8 cellular contexts compared by ENCODE assay signal in the genomic region with DNA sequence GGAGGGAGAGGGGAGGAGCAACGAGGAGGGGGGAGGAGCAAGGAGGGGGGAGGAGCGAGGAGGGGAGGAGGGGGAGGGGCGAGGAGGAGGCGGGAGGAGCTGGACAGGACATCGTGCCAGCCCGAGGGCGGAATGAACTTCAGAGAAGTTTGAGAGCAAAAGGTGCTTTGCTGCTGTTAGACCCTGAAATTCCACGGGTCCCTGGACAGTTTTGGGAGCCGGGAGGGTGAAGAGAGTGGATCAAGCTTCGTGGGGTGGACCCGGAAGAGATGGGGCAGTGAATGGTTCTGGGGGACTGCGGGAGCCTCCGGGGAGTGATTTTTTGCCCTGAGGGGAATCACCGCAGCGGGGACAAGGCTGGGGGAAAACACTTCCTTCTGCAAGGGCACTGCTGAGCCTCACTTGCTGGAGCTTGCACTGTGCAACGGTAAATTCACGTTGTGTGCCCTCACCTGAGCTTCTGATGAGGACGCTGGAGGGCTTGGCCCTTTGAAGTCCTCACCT. TPM values are rescaled to one million over a fixed set of nuclear protein-coding genes. Genes with fewer than 3 reads are reported as not detected.
DNase-seq lines count a peak whose midpoint lies in the region; ATAC-seq, FAIRE-seq and TF ChIP-seq lines count a peak whose summit lies in the region.

No MANE protein-coding gene starts in this region.

- peaks cover 40% of the 10 kb centered on the region for H3K4me1 Mint-ChIP-seq in activated CD4-positive, alpha-beta T cell treated with anti-CD3 and anti-CD28 coated beads, Interleukin-2, amount 10 ng/mL, durations not matched to agents 7 days and 5 days

- CTCF ChIA-PET in activated CD4-positive, alpha-beta T cell treated with anti-CD3 and anti-CD28 coated beads, Interleukin-2, amount 10 ng/mL, durations not matched to agents 7 days and 5 days (lab: Charles Lee), result interaction anchor here (0.9 to 2.3 kb wide), 8 partner anchors 12 to 251 kb away, joined by 3 to 7 read pairs (median 4); no protein-coding TSS in a partner anchor

- no peaks in the 10 kb centered on the region for H3K9me3 Mint-ChIP-seq in activated CD4-positive, alpha-beta T cell treated with anti-CD3 and anti-CD28 coated beads, Interleukin-2, amount 10 ng/mL, durations not matched to agents 7 days and 5 days

- peak; percentile 53 for ATAC-seq in Right ventricle myocardium superior (ENCODE audit: poor library complexity)
- ATAC-seq in HG02623 (IDR thresholded peaks at IDR 0.05; ENCODE audit: unreplicated experiment), result no peak

- no peak for TF ChIP-seq CTCF in AG10803 (conservative IDR thresholded peaks at IDR 0.05; ENCODE audit: low read length)

- POLR2A ChIA-PET in activated CD4-positive, alpha-beta T cell treated with anti-CD3 and anti-CD28 coated beads, Interleukin-2, amount 10 ng/mL, durations not matched to agents 7 days and 5 days (lab: Charles Lee), result interaction anchor here (0.5 to 1.1 kb wide), 2 partner anchors 12 to 45 kb away, joined by 3 read pairs; no protein-coding TSS in a partner anchor

- FAIRE-seq in urothelium cell line (lab: Jason Lieb, UNC), result no peak

- peak overlapping the region; percentile 33 for H3K4me3 ChIP-seq in AG10803 (ENCODE audit: low read length)

- H3K27ac Mint-ChIP-seq in activated CD4-positive, alpha-beta T cell treated with anti-CD3 and anti-CD28 coated beads, Interleukin-2, amount 10 ng/mL, durations not matched to agents 7 days and 5 days, result peak overlapping the region; percentile 98

- intact Hi-C loops in Right ventricle myocardium superior (cut with DNase I), result no loop called here

- peaks cover 19% of the 10 kb centered on the region for H3K36me3 Mint-ChIP-seq in activated CD4-positive, alpha-beta T cell treated with anti-CD3 and anti-CD28 coated beads, Interleukin-2, amount 10 ng/mL, durations not matched to agents 7 days and 5 days (ENCODE audit: low read depth)

- no peaks in the 10 kb centered on the region for H3K27me3 Mint-ChIP-seq in activated CD4-positive, alpha-beta T cell treated with anti-CD3 and anti-CD28 coated beads, Interleukin-2, amount 10 ng/mL, durations not matched to agents 7 days and 5 days

- DNase-seq in AG10803 (ENCODE audit: low read depth) (peak; percentile 28), HT-29 (ENCODE audit: low spot score) (peak; percentile 22), Right ventricle myocardium superior (peak; percentile 71), urothelium cell line (ENCODE audit: low spot score) (no peak), hypothalamus (lab: John Stamatoyannopoulos, UW) (no peak)
- DNase-seq in activated CD4-positive, alpha-beta T cell treated with anti-CD3 and anti-CD28 coated beads, Interleukin-2, amount 10 ng/mL, durations not matched to agents 7 days and 5 days, result peak; percentile 67
- DNase-seq in stimulated activated naive CD4-positive, alpha-beta T cell (lab: John Stamatoyannopoulos, UW), result peak; percentile 59 to 76 (median 66)

- H3K4me3 Mint-ChIP-seq in activated CD4-positive, alpha-beta T cell treated with anti-CD3 and anti-CD28 coated beads, Interleukin-2, amount 10 ng/mL, durations not matched to agents 7 days and 5 days, result peak overlapping the region; percentile 78

RNA-seq across cellular contexts. Expression of gene NLRP6, which starts 10.7 kb away (rescaled TPM):
- total RNA-seq in HT-29 (2014; rRNA removed; shearing (Covaris generic)), result not detected in 2 replicates
- 1 to 10 TPM; 5.5 to 6.5 TPM for total RNA-seq in activated CD4-positive, alpha-beta T cell treated with anti-CD3 and anti-CD28 coated beads, Interleukin-2, amount 10 ng/mL, durations not matched to agents 7 days and 5 days
- 0.11 TPM for total RNA-seq in Right ventricle myocardium superior

RNA-seq across cellular contexts. Expression of gene PGGHG, which starts 21.4 kb away (rescaled TPM):
- total RNA-seq in HT-29 (2014; rRNA removed; shearing (Covaris generic)), result 175 and 194 TPM in 2 replicates
- total RNA-seq in activated CD4-positive, alpha-beta T cell treated with anti-CD3 and anti-CD28 coated beads, Interleukin-2, amount 10 ng/mL, durations not matched to agents 7 days and 5 days, result 100 to 1,000 TPM; 325 to 377 TPM
- 6.1 TPM for total RNA-seq in Right ventricle myocardium superior

RNA-seq across cellular contexts. Expression of gene PSMD13, which starts 30.8 kb away (rescaled TPM):
- 235 TPM in 2 replicates for total RNA-seq in HT-29 (2014; rRNA removed; shearing (Covaris generic))
- total RNA-seq in activated CD4-positive, alpha-beta T cell treated with anti-CD3 and anti-CD28 coated beads, Interleukin-2, amount 10 ng/mL, durations not matched to agents 7 days and 5 days, result 100 to 1,000 TPM; 125 to 153 TPM
- 93.4 TPM for total RNA-seq in Right ventricle myocardium superior

RNA-seq across cellular contexts. Expression of gene SIRT3, which starts 31.4 kb away (rescaled TPM):
- total RNA-seq in HT-29 (2014; rRNA removed; shearing (Covaris generic)), result 8.6 and 11.5 TPM in 2 replicates
- total RNA-seq in activated CD4-positive, alpha-beta T cell treated with anti-CD3 and anti-CD28 coated beads, Interleukin-2, amount 10 ng/mL, durations not matched to agents 7 days and 5 days, result 10 to 100 TPM; 11.3 to 12.7 TPM
- total RNA-seq in Right ventricle myocardium superior, result 42.6 TPM

RNA-seq across cellular contexts. Expression of gene IFITM5, which starts 31.8 kb away (rescaled TPM):
- total RNA-seq in HT-29 (2014; rRNA removed; shearing (Covaris generic)), result not detected in 2 replicates
- not detected for total RNA-seq in activated CD4-positive, alpha-beta T cell treated with anti-CD3 and anti-CD28 coated beads, Interleukin-2, amount 10 ng/mL, durations not matched to agents 7 days and 5 days
- total RNA-seq in Right ventricle myocardium superior, result not detected

Comparison
In these comparisons a context has a peak if more than half of its experiments do, and no peak if none do; other contexts are left out.
1. DNase-seq: peak in AG10803 (single experiment), HT-29 (single experiment), activated CD4-positive, alpha-beta T cell treated with anti-CD3 and anti-CD28 coated beads, Interleukin-2, amount 10 ng/mL, durations not matched to agents 7 days and 5 days (single experiment), Right ventricle myocardium superior (single experiment) and stimulated activated naive CD4-positive, alpha-beta T cell (6 of 6); none in urothelium cell line (single experiment) and hypothalamus (0 of 51).
2. RNA of gene PGGHG, which starts 21.4 kb away (total RNA-seq): 325 to 377 TPM in activated CD4-positive, alpha-beta T cell treated with anti-CD3 and anti-CD28 coated beads, Interleukin-2, amount 10 ng/mL, durations not matched to agents 7 days and 5 days and 175 to 194 TPM in HT-29; 6.1 TPM in Right ventricle myocardium superior (single experiment); every median in the first group is over 10 times any median in the second.